In the genomic region with DNA sequence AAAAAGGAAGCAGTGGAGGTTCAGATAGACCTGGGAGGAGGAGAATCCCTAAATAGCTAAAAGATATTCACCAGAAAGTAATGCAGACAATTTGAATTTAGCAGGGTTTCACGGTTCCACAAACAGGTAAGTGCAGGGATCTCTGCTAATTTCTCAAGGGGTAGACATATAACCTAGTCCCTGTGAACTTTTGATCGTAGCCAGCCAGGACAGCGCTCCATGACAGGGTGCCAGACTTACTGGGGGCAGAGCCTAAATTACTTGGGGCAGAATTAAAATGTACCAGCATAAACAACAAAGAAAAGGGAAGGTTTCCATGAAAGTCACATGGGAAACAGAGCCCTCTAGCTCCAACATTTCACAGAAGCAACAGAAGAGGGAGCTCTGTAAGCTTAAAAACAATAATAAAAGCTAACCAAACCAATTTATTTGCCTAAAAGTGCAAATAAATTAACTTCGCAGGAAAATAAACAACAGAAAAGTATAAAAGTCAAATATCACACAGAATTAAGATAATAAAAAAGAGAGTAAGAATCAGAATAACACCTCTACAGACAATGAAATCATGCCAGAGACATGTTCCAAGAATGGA, we compare ENCODE assay signal across 9 cellular contexts.
DNase-seq lines count a peak whose midpoint lies in the region; ATAC-seq and TF ChIP-seq lines count a peak whose summit lies in the region.
"Had no signal": no experiment of that assay in that cellular context is flagged by ENCODE, and none has a peak within 500 bp of the region (broad histone marks: within the 10 kb centered on the region; RNA-seq: fewer than 3 reads in every experiment).

No MANE protein-coding gene starts in this region.

- H3K4me3 ChIP-seq in endodermal cell (ENCODE audit: low read length), result no peak overlapping the region
- H3K4me3 ChIP-seq in osteoblast (ENCODE audit: insufficient read depth, low read length), result no peak overlapping the region
- H3K4me3 ChIP-seq: SK-N-MC had no signal

- H3K4me1 ChIP-seq in endodermal cell (ENCODE audit: control insufficient read depth, insufficient read depth, low read length) (no peaks in the 10 kb centered on the region), osteoblast (ENCODE audit: insufficient read depth, low read length) (no peaks in the 10 kb centered on the region)

- H3K9ac ChIP-seq in endodermal cell (ENCODE audit: extremely low read depth, low read length, poor library complexity, severe bottlenecking), result no peak overlapping the region

- H3K27ac ChIP-seq in endodermal cell (ENCODE audit: low read depth, low read length), result no peak overlapping the region
- H3K27ac ChIP-seq in osteoblast (ENCODE audit: low read depth, low read length), result no peak overlapping the region
- H3K27ac ChIP-seq: SK-N-MC had no signal

- H3K36me3 ChIP-seq in endodermal cell (ENCODE audit: control insufficient read depth, insufficient read depth, low read length) (no peaks in the 10 kb centered on the region), osteoblast (ENCODE audit: insufficient read depth, low read length) (no peaks in the 10 kb centered on the region)

- no peak overlapping the region for H3K4me3 Mint-ChIP-seq in endodermal cell
- H3K4me3 Mint-ChIP-seq in stimulated activated effector memory CD8-positive, alpha-beta T cell treated with anti-CD3 and anti-CD28 coated beads, Interleukin-12 subunit alpha, Interleukin-12 subunit beta, amount 100 ng/mL, for 72 hours, result no peak overlapping the region

- no peaks in the 10 kb centered on the region for H3K79me2 ChIP-seq in osteoblast (ENCODE audit: insufficient read depth, low read length)

- ATAC-seq in HG03432 (IDR thresholded peaks at IDR 0.05; ENCODE audit: unreplicated experiment) (no peak), HG03135 (IDR thresholded peaks at IDR 0.05; ENCODE audit: unreplicated experiment) (no peak), HG02938 (IDR thresholded peaks at IDR 0.05; ENCODE audit: unreplicated experiment) (no peak)
- no peak for ATAC-seq in stimulated activated effector memory CD8-positive, alpha-beta T cell treated with anti-CD3 and anti-CD28 coated beads, Interleukin-12 subunit alpha, Interleukin-12 subunit beta, amount 100 ng/mL, for 72 hours

- TF ChIP-seq CTCF in endodermal cell (conservative IDR thresholded peaks at IDR 0.05), result peak; percentile 79
- peak; percentile 79 for TF ChIP-seq CTCF in osteoblast (IDR thresholded peaks at IDR 0.05; ENCODE audit: extremely low read depth, low read depth, low read length)

- DNase-seq in GM03348 (ENCODE audit: low spot score), result peak; percentile 60
- DNase-seq in NAMALWA (ENCODE audit: low spot score), result peak; percentile 24
- DNase-seq in endodermal cell, result peak; percentile 55
- DNase-seq in osteoblast (ENCODE audit: insufficient read length, low spot score, missing footprints), result peak; percentile 71
- no peak for DNase-seq in stimulated activated effector memory CD8-positive, alpha-beta T cell treated with anti-CD3 and anti-CD28 coated beads, Interleukin-12 subunit alpha, Interleukin-12 subunit beta, amount 100 ng/mL, for 72 hours (ENCODE audit: low spot score in 2 of 2)

- H2AFZ ChIP-seq in osteoblast (ENCODE audit: low read length), result peak overlapping the region; percentile 64

- no peaks in the 10 kb centered on the region for H3K27me3 Mint-ChIP-seq in endodermal cell (ENCODE audit: insufficient read depth)

- H3K36me3 Mint-ChIP-seq in endodermal cell (ENCODE audit: low read depth), result peaks cover 2% of the 10 kb centered on the region
- H3K36me3 Mint-ChIP-seq in stimulated activated effector memory CD8-positive, alpha-beta T cell treated with anti-CD3 and anti-CD28 coated beads, Interleukin-12 subunit alpha, Interleukin-12 subunit beta, amount 100 ng/mL, for 72 hours, result no peaks in the 10 kb centered on the region

- 81 to 90% methylated on average over 1 to 4 of the region's 4 CpGs for WGBS in endodermal cell (ENCODE audit: insufficient coverage in 1 of 2, insufficient read length in 1 of 2), 2 experiments

- H3K4me1 Mint-ChIP-seq in endodermal cell, result peaks cover 15% of the 10 kb centered on the region
- H3K4me1 Mint-ChIP-seq in stimulated activated effector memory CD8-positive, alpha-beta T cell treated with anti-CD3 and anti-CD28 coated beads, Interleukin-12 subunit alpha, Interleukin-12 subunit beta, amount 100 ng/mL, for 72 hours, result no peaks in the 10 kb centered on the region

- H3K9me3 Mint-ChIP-seq in endodermal cell, result no peaks in the 10 kb centered on the region
- H3K9me3 Mint-ChIP-seq in stimulated activated effector memory CD8-positive, alpha-beta T cell treated with anti-CD3 and anti-CD28 coated beads, Interleukin-12 subunit alpha, Interleukin-12 subunit beta, amount 100 ng/mL, for 72 hours, result no peaks in the 10 kb centered on the region

- no peaks in the 10 kb centered on the region for H4K20me1 ChIP-seq in osteoblast (ENCODE audit: insufficient read depth, low read length)

- no peak overlapping the region for H3K4me2 ChIP-seq in osteoblast (ENCODE audit: insufficient read depth, low read length)

- no peaks in the 10 kb centered on the region for H3K27me3 ChIP-seq in endodermal cell (ENCODE audit: control insufficient read depth, insufficient read depth, low read length, poor library complexity, severe bottlenecking)
- H3K27me3 ChIP-seq in osteoblast (ENCODE audit: insufficient read depth, low read length), result no peaks in the 10 kb centered on the region

- H3K27ac Mint-ChIP-seq in endodermal cell, result peak overlapping the region; percentile 52
- H3K27ac Mint-ChIP-seq in stimulated activated effector memory CD8-positive, alpha-beta T cell treated with anti-CD3 and anti-CD28 coated beads, Interleukin-12 subunit alpha, Interleukin-12 subunit beta, amount 100 ng/mL, for 72 hours, result no peak overlapping the region

- no peaks in the 10 kb centered on the region for H3K9me3 ChIP-seq in endodermal cell (ENCODE audit: control insufficient read depth, low read length)
- no peaks in the 10 kb centered on the region for H3K9me3 ChIP-seq in osteoblast (ENCODE audit: low read depth, low read length)

Comparison
In these comparisons a context has a peak if more than half of its experiments do, and no peak if none do; other contexts are left out.
1. DNase-seq: peak in GM03348 (single experiment), NAMALWA (single experiment), endodermal cell (single experiment) and osteoblast (single experiment); none in stimulated activated effector memory CD8-positive, alpha-beta T cell treated with anti-CD3 and anti-CD28 coated beads, Interleukin-12 subunit alpha, Interleukin-12 subunit beta, amount 100 ng/mL, for 72 hours (0 of 2).